In the genomic region with DNA sequence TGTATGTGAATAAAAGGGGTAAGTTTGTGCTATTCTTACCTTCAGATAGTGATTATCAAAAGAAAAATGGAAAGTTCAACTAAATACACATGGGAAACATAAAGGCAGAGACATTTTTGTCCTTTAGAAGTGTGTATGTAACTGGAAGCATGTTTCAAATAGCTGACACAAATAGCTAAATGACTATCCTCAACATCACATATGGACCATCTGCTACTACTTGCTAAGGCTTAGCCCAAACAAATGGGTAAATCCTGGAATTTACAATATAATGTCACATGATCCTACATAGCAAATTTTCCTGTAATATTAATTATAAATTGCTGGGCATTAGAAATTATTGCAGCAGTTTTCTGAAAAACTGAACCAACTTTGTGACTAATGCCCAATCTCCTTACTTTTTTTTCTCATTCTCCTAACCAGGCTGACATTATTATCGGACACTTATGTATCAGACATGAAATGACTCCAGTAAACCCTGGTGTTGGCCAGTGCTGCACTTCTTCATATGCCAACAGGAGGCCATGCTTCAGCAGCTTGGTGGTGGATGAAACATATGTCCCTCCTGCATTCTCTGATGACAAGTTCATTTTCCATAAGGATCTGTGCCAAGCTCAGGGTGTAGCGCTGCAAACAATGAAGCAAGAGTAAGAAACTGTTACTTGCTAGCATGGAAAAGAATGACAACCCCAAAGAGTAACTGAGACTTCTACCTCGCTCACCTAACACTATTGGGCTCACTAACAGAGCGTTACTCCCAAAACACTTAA, we compare ENCODE assay signal across 2 cellular contexts.
TF ChIP-seq lines count a peak whose summit lies in the region.

No MANE protein-coding gene starts in this region.

TF ChIP-seq in GM23338, 12 proteins besides CTCF, POLR2A, EP300 and RAD21 (continues in another document):
- TF ChIP-seq ZNF331 (CRISPR knock-in tag; IDR thresholded peaks at IDR 0.05; ENCODE audit: low read depth) (no peak), NANOG (IDR thresholded peaks at IDR 0.05; ENCODE audit: borderline replicate concordance) (no peak), JUNB (IDR thresholded peaks at IDR 0.05; ENCODE audit: unreplicated experiment) (no peak), STAT1 (IDR thresholded peaks at IDR 0.05; ENCODE audit: unreplicated experiment) (no peak), POLR2AphosphoS5 (IDR thresholded peaks at IDR 0.05; ENCODE audit: low read depth) (no peak), EZH2 (IDR thresholded peaks at IDR 0.05; ENCODE audit: low read depth, unreplicated experiment) (no peak), EZH2phosphoT487 (IDR thresholded peaks at IDR 0.05; ENCODE audit: unreplicated experiment) (no peak), ZNF114 (CRISPR knock-in tag; IDR thresholded peaks at IDR 0.05) (no peak)
- TF ChIP-seq, protein P1, sequence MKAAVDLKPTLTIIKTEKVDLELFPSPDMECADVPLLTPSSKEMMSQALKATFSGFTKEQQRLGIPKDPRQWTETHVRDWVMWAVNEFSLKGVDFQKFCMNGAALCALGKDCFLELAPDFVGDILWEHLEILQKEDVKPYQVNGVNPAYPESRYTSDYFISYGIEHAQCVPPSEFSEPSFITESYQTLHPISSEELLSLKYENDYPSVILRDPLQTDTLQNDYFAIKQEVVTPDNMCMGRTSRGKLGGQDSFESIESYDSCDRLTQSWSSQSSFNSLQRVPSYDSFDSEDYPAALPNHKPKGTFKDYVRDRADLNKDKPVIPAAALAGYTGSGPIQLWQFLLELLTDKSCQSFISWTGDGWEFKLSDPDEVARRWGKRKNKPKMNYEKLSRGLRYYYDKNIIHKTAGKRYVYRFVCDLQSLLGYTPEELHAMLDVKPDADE (IDR thresholded peaks at IDR 0.05): no peak
- TF ChIP-seq, protein P2, sequence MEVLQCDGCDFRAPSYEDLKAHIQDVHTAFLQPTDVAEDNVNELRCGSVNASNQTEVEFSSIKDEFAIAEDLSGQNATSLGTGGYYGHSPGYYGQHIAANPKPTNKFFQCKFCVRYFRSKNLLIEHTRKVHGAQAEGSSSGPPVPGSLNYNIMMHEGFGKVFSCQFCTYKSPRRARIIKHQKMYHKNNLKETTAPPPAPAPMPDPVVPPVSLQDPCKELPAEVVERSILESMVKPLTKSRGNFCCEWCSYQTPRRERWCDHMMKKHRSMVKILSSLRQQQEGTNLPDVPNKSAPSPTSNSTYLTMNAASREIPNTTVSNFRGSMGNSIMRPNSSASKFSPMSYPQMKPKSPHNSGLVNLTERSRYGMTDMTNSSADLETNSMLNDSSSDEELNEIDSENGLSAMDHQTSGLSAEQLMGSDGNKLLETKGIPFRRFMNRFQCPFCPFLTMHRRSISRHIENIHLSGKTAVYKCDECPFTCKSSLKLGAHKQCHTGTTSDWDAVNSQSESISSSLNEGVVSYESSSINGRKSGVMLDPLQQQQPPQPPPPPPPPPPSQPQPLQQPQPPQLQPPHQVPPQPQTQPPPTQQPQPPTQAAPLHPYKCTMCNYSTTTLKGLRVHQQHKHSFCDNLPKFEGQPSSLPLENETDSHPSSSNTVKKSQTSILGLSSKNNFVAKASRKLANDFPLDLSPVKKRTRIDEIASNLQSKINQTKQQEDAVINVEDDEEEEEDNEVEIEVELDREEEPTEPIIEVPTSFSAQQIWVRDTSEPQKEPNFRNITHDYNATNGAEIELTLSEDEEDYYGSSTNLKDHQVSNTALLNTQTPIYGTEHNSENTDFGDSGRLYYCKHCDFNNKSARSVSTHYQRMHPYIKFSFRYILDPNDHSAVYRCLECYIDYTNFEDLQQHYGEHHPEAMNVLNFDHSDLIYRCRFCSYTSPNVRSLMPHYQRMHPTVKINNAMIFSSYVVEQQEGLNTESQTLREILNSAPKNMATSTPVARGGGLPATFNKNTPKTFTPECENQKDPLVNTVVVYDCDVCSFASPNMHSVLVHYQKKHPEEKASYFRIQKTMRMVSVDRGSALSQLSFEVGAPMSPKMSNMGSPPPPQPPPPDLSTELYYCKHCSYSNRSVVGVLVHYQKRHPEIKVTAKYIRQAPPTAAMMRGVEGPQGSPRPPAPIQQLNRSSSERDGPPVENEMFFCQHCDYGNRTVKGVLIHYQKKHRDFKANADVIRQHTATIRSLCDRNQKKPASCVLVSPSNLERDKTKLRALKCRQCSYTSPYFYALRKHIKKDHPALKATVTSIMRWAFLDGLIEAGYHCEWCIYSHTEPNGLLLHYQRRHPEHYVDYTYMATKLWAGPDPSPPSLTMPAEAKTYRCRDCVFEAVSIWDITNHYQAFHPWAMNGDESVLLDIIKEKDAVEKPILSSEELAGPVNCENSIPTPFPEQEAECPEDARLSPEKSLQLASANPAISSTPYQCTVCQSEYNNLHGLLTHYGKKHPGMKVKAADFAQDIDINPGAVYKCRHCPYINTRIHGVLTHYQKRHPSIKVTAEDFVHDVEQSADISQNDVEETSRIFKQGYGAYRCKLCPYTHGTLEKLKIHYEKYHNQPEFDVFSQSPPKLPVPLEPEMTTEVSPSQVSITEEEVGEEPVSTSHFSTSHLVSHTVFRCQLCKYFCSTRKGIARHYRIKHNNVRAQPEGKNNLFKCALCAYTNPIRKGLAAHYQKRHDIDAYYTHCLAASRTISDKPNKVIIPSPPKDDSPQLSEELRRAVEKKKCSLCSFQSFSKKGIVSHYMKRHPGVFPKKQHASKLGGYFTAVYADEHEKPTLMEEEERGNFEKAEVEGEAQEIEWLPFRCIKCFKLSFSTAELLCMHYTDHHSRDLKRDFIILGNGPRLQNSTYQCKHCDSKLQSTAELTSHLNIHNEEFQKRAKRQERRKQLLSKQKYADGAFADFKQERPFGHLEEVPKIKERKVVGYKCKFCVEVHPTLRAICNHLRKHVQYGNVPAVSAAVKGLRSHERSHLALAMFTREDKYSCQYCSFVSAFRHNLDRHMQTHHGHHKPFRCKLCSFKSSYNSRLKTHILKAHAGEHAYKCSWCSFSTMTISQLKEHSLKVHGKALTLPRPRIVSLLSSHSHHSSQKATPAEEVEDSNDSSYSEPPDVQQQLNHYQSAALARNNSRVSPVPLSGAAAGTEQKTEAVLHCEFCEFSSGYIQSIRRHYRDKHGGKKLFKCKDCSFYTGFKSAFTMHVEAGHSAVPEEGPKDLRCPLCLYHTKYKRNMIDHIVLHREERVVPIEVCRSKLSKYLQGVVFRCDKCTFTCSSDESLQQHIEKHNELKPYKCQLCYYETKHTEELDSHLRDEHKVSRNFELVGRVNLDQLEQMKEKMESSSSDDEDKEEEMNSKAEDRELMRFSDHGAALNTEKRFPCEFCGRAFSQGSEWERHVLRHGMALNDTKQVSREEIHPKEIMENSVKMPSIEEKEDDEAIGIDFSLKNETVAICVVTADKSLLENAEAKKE (CRISPR knock-in tag; IDR thresholded peaks at IDR 0.05): no peak

TF ChIP-seq in HepG2, 621 proteins besides CTCF, POLR2A, EP300 and RAD21 (continues in another document):
- TF ChIP-seq, protein P3, sequence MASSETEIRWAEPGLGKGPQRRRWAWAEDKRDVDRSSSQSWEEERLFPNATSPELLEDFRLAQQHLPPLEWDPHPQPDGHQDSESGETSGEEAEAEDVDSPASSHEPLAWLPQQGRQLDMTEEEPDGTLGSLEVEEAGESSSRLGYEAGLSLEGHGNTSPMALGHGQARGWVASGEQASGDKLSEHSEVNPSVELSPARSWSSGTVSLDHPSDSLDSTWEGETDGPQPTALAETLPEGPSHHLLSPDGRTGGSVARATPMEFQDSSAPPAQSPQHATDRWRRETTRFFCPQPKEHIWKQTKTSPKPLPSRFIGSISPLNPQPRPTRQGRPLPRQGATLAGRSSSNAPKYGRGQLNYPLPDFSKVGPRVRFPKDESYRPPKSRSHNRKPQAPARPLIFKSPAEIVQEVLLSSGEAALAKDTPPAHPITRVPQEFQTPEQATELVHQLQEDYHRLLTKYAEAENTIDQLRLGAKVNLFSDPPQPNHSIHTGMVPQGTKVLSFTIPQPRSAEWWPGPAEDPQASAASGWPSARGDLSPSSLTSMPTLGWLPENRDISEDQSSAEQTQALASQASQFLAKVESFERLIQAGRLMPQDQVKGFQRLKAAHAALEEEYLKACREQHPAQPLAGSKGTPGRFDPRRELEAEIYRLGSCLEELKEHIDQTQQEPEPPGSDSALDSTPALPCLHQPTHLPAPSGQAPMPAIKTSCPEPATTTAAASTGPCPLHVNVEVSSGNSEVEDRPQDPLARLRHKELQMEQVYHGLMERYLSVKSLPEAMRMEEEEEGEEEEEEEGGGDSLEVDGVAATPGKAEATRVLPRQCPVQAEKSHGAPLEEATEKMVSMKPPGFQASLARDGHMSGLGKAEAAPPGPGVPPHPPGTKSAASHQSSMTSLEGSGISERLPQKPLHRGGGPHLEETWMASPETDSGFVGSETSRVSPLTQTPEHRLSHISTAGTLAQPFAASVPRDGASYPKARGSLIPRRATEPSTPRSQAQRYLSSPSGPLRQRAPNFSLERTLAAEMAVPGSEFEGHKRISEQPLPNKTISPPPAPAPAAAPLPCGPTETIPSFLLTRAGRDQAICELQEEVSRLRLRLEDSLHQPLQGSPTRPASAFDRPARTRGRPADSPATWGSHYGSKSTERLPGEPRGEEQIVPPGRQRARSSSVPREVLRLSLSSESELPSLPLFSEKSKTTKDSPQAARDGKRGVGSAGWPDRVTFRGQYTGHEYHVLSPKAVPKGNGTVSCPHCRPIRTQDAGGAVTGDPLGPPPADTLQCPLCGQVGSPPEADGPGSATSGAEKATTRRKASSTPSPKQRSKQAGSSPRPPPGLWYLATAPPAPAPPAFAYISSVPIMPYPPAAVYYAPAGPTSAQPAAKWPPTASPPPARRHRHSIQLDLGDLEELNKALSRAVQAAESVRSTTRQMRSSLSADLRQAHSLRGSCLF (CRISPR knock-in tag; IDR thresholded peaks at IDR 0.05; ENCODE audit: borderline replicate concordance): no peak
- TF ChIP-seq, protein P4, sequence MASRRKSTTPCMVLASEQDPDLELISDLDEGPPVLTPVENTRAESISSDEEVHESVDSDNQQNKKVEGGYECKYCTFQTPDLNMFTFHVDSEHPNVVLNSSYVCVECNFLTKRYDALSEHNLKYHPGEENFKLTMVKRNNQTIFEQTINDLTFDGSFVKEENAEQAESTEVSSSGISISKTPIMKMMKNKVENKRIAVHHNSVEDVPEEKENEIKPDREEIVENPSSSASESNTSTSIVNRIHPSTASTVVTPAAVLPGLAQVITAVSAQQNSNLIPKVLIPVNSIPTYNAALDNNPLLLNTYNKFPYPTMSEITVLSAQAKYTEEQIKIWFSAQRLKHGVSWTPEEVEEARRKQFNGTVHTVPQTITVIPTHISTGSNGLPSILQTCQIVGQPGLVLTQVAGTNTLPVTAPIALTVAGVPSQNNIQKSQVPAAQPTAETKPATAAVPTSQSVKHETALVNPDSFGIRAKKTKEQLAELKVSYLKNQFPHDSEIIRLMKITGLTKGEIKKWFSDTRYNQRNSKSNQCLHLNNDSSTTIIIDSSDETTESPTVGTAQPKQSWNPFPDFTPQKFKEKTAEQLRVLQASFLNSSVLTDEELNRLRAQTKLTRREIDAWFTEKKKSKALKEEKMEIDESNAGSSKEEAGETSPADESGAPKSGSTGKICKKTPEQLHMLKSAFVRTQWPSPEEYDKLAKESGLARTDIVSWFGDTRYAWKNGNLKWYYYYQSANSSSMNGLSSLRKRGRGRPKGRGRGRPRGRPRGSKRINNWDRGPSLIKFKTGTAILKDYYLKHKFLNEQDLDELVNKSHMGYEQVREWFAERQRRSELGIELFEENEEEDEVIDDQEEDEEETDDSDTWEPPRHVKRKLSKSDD (CRISPR knock-in tag; IDR thresholded peaks at IDR 0.05; ENCODE audit: low read depth): no peak
- TF ChIP-seq PAF1 (CRISPR knock-in tag; IDR thresholded peaks at IDR 0.05): peak; percentile 44; the same call in 1 of the 2 replicates
- TF ChIP-seq ZSCAN22 (CRISPR knock-in tag; IDR thresholded peaks at IDR 0.05): no peak
- TF ChIP-seq RBFOX2 (IDR thresholded peaks at IDR 0.05; ENCODE audit: low read depth, low read length): 0 out of 2 replicates have a peak, but pooled peaks have one; percentile 30
- TF ChIP-seq, protein P5, sequence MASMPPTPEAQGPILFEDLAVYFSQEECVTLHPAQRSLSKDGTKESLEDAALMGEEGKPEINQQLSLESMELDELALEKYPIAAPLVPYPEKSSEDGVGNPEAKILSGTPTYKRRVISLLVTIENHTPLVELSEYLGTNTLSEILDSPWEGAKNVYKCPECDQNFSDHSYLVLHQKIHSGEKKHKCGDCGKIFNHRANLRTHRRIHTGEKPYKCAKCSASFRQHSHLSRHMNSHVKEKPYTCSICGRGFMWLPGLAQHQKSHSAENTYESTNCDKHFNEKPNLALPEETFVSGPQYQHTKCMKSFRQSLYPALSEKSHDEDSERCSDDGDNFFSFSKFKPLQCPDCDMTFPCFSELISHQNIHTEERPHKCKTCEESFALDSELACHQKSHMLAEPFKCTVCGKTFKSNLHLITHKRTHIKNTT (CRISPR knock-in tag; IDR thresholded peaks at IDR 0.05): no peak
- TF ChIP-seq, protein P6, sequence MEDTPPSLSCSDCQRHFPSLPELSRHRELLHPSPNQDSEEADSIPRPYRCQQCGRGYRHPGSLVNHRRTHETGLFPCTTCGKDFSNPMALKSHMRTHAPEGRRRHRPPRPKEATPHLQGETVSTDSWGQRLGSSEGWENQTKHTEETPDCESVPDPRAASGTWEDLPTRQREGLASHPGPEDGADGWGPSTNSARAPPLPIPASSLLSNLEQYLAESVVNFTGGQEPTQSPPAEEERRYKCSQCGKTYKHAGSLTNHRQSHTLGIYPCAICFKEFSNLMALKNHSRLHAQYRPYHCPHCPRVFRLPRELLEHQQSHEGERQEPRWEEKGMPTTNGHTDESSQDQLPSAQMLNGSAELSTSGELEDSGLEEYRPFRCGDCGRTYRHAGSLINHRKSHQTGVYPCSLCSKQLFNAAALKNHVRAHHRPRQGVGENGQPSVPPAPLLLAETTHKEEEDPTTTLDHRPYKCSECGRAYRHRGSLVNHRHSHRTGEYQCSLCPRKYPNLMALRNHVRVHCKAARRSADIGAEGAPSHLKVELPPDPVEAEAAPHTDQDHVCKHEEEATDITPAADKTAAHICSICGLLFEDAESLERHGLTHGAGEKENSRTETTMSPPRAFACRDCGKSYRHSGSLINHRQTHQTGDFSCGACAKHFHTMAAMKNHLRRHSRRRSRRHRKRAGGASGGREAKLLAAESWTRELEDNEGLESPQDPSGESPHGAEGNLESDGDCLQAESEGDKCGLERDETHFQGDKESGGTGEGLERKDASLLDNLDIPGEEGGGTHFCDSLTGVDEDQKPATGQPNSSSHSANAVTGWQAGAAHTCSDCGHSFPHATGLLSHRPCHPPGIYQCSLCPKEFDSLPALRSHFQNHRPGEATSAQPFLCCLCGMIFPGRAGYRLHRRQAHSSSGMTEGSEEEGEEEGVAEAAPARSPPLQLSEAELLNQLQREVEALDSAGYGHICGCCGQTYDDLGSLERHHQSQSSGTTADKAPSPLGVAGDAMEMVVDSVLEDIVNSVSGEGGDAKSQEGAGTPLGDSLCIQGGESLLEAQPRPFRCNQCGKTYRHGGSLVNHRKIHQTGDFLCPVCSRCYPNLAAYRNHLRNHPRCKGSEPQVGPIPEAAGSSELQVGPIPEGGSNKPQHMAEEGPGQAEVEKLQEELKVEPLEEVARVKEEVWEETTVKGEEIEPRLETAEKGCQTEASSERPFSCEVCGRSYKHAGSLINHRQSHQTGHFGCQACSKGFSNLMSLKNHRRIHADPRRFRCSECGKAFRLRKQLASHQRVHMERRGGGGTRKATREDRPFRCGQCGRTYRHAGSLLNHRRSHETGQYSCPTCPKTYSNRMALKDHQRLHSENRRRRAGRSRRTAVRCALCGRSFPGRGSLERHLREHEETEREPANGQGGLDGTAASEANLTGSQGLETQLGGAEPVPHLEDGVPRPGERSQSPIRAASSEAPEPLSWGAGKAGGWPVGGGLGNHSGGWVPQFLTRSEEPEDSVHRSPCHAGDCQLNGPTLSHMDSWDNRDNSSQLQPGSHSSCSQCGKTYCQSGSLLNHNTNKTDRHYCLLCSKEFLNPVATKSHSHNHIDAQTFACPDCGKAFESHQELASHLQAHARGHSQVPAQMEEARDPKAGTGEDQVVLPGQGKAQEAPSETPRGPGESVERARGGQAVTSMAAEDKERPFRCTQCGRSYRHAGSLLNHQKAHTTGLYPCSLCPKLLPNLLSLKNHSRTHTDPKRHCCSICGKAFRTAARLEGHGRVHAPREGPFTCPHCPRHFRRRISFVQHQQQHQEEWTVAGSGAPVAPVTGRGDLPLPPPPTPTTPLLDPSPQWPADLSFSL (CRISPR knock-in tag; IDR thresholded peaks at IDR 0.05): no peak
- TF ChIP-seq ZSCAN12 (CRISPR knock-in tag; IDR thresholded peaks at IDR 0.05): no peak
- no peak for TF ChIP-seq SIN3A (IDR thresholded peaks at IDR 0.05; ENCODE audit: borderline replicate concordance, low read depth, low read length)
